In the genomic region with DNA sequence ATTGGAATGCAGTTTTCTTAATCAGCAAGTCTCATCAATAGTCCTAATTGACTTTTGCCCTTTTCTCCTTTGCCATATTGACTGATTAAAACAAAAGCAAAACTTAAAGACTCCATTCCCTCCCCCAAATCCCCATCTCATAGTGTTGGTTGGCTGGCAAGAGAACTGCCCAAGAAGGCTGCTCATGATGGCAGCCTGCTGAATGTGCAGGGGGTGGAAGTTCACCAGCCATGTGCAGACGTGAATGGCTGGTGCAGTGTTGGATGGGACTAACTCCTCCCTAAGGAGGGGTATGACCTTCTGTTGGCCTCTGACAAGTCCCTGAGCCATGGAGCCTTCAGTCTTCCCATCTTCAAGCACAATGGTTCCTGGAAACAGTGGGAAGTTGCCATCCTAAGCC, we compare ENCODE assay signal across 1 cellular context.
TF ChIP-seq lines count a peak whose summit lies in the region.

No MANE protein-coding gene starts in this region.

TF ChIP-seq in GM12878, 131 proteins besides CTCF, POLR2A, EP300 and RAD21:
- TF ChIP-seq POLR2AphosphoS2 (IDR thresholded peaks at IDR 0.05; ENCODE audit: low read depth, low read length): 0 out of 2 replicates have a peak, but pooled peaks have one; percentile 7
- TF ChIP-seq MEF2B (IDR thresholded peaks at IDR 0.05; ENCODE audit: partially characterized antibody, poor library complexity, severe bottlenecking): no peak
- TF ChIP-seq NBN (IDR thresholded peaks at IDR 0.05): no peak
- TF ChIP-seq CEBPZ (IDR thresholded peaks at IDR 0.05; ENCODE audit: low read depth, low read length): no peak
- no peak for TF ChIP-seq STAT1 (conservative IDR thresholded peaks at IDR 0.05)
- TF ChIP-seq RUNX3 (IDR thresholded peaks at IDR 0.05; ENCODE audit: low read length): no peak
- TF ChIP-seq SP1 (IDR thresholded peaks at IDR 0.05; ENCODE audit: low read depth, low read length): no peak
- TF ChIP-seq, protein P1, sequence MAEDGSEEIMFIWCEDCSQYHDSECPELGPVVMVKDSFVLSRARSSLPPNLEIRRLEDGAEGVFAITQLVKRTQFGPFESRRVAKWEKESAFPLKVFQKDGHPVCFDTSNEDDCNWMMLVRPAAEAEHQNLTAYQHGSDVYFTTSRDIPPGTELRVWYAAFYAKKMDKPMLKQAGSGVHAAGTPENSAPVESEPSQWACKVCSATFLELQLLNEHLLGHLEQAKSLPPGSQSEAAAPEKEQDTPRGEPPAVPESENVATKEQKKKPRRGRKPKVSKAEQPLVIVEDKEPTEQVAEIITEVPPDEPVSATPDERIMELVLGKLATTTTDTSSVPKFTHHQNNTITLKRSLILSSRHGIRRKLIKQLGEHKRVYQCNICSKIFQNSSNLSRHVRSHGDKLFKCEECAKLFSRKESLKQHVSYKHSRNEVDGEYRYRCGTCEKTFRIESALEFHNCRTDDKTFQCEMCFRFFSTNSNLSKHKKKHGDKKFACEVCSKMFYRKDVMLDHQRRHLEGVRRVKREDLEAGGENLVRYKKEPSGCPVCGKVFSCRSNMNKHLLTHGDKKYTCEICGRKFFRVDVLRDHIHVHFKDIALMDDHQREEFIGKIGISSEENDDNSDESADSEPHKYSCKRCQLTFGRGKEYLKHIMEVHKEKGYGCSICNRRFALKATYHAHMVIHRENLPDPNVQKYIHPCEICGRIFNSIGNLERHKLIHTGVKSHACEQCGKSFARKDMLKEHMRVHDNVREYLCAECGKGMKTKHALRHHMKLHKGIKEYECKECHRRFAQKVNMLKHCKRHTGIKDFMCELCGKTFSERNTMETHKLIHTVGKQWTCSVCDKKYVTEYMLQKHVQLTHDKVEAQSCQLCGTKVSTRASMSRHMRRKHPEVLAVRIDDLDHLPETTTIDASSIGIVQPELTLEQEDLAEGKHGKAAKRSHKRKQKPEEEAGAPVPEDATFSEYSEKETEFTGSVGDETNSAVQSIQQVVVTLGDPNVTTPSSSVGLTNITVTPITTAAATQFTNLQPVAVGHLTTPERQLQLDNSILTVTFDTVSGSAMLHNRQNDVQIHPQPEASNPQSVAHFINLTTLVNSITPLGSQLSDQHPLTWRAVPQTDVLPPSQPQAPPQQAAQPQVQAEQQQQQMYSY (CRISPR knock-in tag; IDR thresholded peaks at IDR 0.05): no peak
- TF ChIP-seq POLR2AphosphoS5 (IDR thresholded peaks at IDR 0.05; ENCODE audit: low read length): peak; percentile 47; the same call in 1 of the 2 replicates
- TF ChIP-seq PML (IDR thresholded peaks at IDR 0.05; ENCODE audit: low read length): no peak
- TF ChIP-seq MYB (IDR thresholded peaks at IDR 0.05; ENCODE audit: borderline replicate concordance, low read depth, low read length): no peak
- no peak for TF ChIP-seq BCL11A (IDR thresholded peaks at IDR 0.05; ENCODE audit: low read depth, low read length)
- TF ChIP-seq SMARCA5 (IDR thresholded peaks at IDR 0.05): no peak
TF ChIP-seq in GM12878: peak in this region for 2.
